ENCODE assay signal across 13 cellular contexts in genomic region chr2:45833301-45833967, GRCh38.
DNase-seq lines count a peak whose midpoint lies in the region; ATAC-seq and TF ChIP-seq lines count a peak whose summit lies in the region.
"Had no signal": no experiment of that assay in that cellular context is flagged by ENCODE, and none has a peak within 500 bp of the region (broad histone marks: within the 10 kb centered on the region; RNA-seq: fewer than 3 reads in every experiment).

No MANE protein-coding gene starts in this region.

- H3K36me3 Mint-ChIP-seq in activated B cell treated with CpG ODN at 0.5 μM for 24 hours (ENCODE audit: low read depth) = peaks cover 11% of the 10 kb centered on the region
- H3K36me3 Mint-ChIP-seq in osteocyte (ENCODE audit: unreplicated experiment) = peaks cover 17% of the 10 kb centered on the region

- H3K4me3 ChIP-seq in colonic mucosa = no peak overlapping the region
- H3K4me3 ChIP-seq: ascending aorta had no signal

- POLR2A ChIA-PET in activated B cell treated with CpG ODN at 0.5 μM for 24 hours (lab: Charles Lee) = interaction anchor here (0.5 to 1.7 kb wide), 15 partner anchors 10 to 223 kb away, joined by 3 to 12 read pairs (median 4); no protein-coding TSS in a partner anchor

- H3K4me1 Mint-ChIP-seq in activated B cell treated with CpG ODN at 0.5 μM for 24 hours (peaks cover 66% of the 10 kb centered on the region), osteocyte (ENCODE audit: unreplicated experiment) (no peaks in the 10 kb centered on the region)

- no peaks in the 10 kb centered on the region for H3K9me3 ChIP-seq in colonic mucosa

- H3K27me3 Mint-ChIP-seq in activated B cell treated with CpG ODN at 0.5 μM for 24 hours (no peaks in the 10 kb centered on the region), osteocyte (ENCODE audit: unreplicated experiment) (no peaks in the 10 kb centered on the region)

- TF ChIP-seq CTCF in activated B cell treated with CpG ODN at 0.5 μM for 24 hours (IDR thresholded peaks at IDR 0.05) (no peak), colonic mucosa (IDR thresholded peaks at IDR 0.05) (no peak), osteocyte (IDR thresholded peaks at IDR 0.05) (no peak)

- H3K27me3 ChIP-seq in colonic mucosa = no peaks in the 10 kb centered on the region
- H3K27me3 ChIP-seq: ascending aorta had no signal

- H3K9ac ChIP-seq in colonic mucosa (ENCODE audit: low read depth in 2 of 2, low read length in 2 of 2) = no peak overlapping the region

- CTCF ChIA-PET in activated B cell treated with CpG ODN at 0.5 μM for 24 hours (lab: Charles Lee) = interaction anchor here (0.8 to 1.9 kb wide), 14 partner anchors 10 to 189 kb away, joined by 3 to 14 read pairs (median 5); no protein-coding TSS in a partner anchor

- H3K4me1 ChIP-seq in colonic mucosa = no peaks in the 10 kb centered on the region
- H3K4me1 ChIP-seq: ascending aorta had no signal

- no peaks in the 10 kb centered on the region for H3K36me3 ChIP-seq in colonic mucosa
- H3K36me3 ChIP-seq: ascending aorta had no signal

- H3K9me3 Mint-ChIP-seq in activated B cell treated with CpG ODN at 0.5 μM for 24 hours (peaks cover 16% of the 10 kb centered on the region), osteocyte (ENCODE audit: unreplicated experiment) (peaks cover 20% of the 10 kb centered on the region)

- intact Hi-C loops in activated B cell treated with CpG ODN at 0.5 μM for 24 hours (cut with micrococcal nuclease) = loop anchor here (5.0 kb wide), 3 partner anchors 34 to 104 kb away; no protein-coding TSS in a partner anchor
- intact Hi-C loops in colonic mucosa (cut with DNase I) = no loop called here

- H3K27ac ChIP-seq in colonic mucosa = no peak overlapping the region
- H3K27ac ChIP-seq: ascending aorta had no signal

- ATAC-seq in GM18870 (IDR thresholded peaks at IDR 0.05; ENCODE audit: unreplicated experiment) (peak; percentile 13), GM21619 (IDR thresholded peaks at IDR 0.05; ENCODE audit: unreplicated experiment) (peak; percentile 16), HG03066 (IDR thresholded peaks at IDR 0.05; ENCODE audit: low read depth, unreplicated experiment) (peak; percentile 18), activated B cell treated with CpG ODN at 0.5 μM for 24 hours (ENCODE audit: low read depth) (peak; percentile 25)
- ATAC-seq: activated T-cell treated with anti-CD3 and anti-CD28 coated beads, Interleukin-2, amount 50 U/mL, for 4 hours; left lobe of liver had no signal

- H3K27ac Mint-ChIP-seq in activated B cell treated with CpG ODN at 0.5 μM for 24 hours = peak overlapping the region; percentile 94
- no peak overlapping the region for H3K27ac Mint-ChIP-seq in osteocyte (ENCODE audit: unreplicated experiment)
- H3K27ac Mint-ChIP-seq: endodermal cell had no signal

- DNase-seq in activated B cell treated with CpG ODN at 0.5 μM for 24 hours (no peak), colonic mucosa (no peak), osteocyte (ENCODE audit: extremely low spot score, unreplicated experiment) (no peak), T1000 (lab: John Stamatoyannopoulos, UW) (no peak), globus pallidus (ENCODE audit: low spot score) (no peak)
- DNase-seq: activated T-cell treated with anti-CD3 and anti-CD28 coated beads, Interleukin-2, amount 50 U/mL, for 4 hours; endodermal cell; NCI-H345 had no signal

- peak overlapping the region; percentile 39 for H3K4me3 Mint-ChIP-seq in activated B cell treated with CpG ODN at 0.5 μM for 24 hours
- no peak overlapping the region for H3K4me3 Mint-ChIP-seq in osteocyte (ENCODE audit: unreplicated experiment)
- H3K4me3 Mint-ChIP-seq: activated T-cell treated with anti-CD3 and anti-CD28 coated beads, Interleukin-2, amount 50 U/mL, for 4 hours; endodermal cell had no signal
